Comparison of ENCODE assay signal across 8 cellular contexts in the genomic region with DNA sequence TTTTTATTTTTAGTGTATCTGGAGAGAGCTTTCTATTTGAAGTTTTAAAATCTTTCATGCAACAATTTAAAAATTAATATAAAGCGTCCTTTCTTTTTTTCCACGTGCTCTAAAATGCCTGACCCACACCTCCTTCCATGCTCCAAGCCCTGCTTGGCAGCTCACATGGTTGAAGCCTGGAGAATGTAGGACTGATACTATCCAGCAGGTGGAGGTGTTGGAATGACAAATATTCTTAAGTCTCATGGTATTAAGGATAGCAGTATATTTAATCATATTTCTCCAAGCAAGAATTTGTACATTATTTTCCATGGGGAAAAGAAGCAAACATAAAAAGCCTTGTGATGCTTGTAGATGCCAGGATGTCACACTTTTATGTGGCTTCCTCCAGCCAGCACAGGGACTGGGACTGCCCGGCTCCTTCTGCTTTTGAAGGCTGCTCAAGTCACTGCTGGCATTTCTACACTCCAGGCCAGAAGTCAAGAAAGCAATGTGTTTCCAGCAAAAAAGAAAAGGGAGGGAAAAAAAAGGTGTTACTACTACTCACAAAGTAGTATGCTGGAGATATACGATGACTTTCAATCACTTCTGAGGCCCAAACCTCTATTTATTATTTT. TPM values are rescaled to one million over a fixed set of nuclear protein-coding genes. Genes with fewer than 3 reads are reported as not detected.
DNase-seq lines count a peak whose midpoint lies in the region; ATAC-seq and TF ChIP-seq lines count a peak whose summit lies in the region.

No MANE protein-coding gene starts in this region.

- no peaks in the 10 kb centered on the region for H3K27me3 ChIP-seq in CD4-positive, alpha-beta memory T cell (ENCODE audit: insufficient read depth, low read length)

- no peak overlapping the region for H3K27ac ChIP-seq in CD4-positive, alpha-beta memory T cell (ENCODE audit: low read depth, low read length)

- H3K36me3 ChIP-seq in CD4-positive, alpha-beta memory T cell (ENCODE audit: insufficient read depth, low read length): peaks cover 59% of the 10 kb centered on the region

- peaks cover 78 to 88% of the 10 kb centered on the region in 2 donors for H3K36me3 Mint-ChIP-seq in CD4-positive, alpha-beta memory T cell
- peaks cover 66% of the 10 kb centered on the region for H3K36me3 Mint-ChIP-seq in activated CD4-positive, alpha-beta T cell treated with anti-CD3 and anti-CD28 coated beads, Interleukin-2, amount 10 ng/mL, durations not matched to agents 7 days and 5 days (ENCODE audit: low read depth)

- CTCF ChIA-PET in CD4-positive, alpha-beta memory T cell (lab: Charles Lee; ENCODE audit: partially characterized antibody): no interaction called here
- CTCF ChIA-PET in activated CD4-positive, alpha-beta T cell treated with anti-CD3 and anti-CD28 coated beads, Interleukin-2, amount 10 ng/mL, durations not matched to agents 7 days and 5 days (lab: Charles Lee): interaction anchor here (1.5 to 1.7 kb wide), 2 partner anchors 8 to 14 kb away, joined by 3 to 5 read pairs; no protein-coding TSS in a partner anchor

- no peak overlapping the region for H3K27ac Mint-ChIP-seq in CD4-positive, alpha-beta memory T cell
- no peak overlapping the region for H3K27ac Mint-ChIP-seq in activated CD4-positive, alpha-beta T cell treated with anti-CD3 and anti-CD28 coated beads, Interleukin-2, amount 10 ng/mL, durations not matched to agents 7 days and 5 days

- peak; percentile 41 for DNase-seq in NCI-H2107 treated with DMSO at 0.1 percent for 48 hours (lab: John Stamatoyannopoulos, UW; ENCODE audit: unreplicated experiment)
- DNase-seq in NCI-H2107 (lab: John Stamatoyannopoulos, UW): no peak
- DNase-seq in OCI-M1 (lab: John Stamatoyannopoulos, UW): peak; percentile 56
- peak; percentile 77 for DNase-seq in epithelial cell of esophagus (ENCODE audit: low read depth)
- peak; percentile 70 for DNase-seq in myocyte (ENCODE audit: low read depth)
- no peak for DNase-seq in CD4-positive, alpha-beta memory T cell
- DNase-seq in activated CD4-positive, alpha-beta T cell treated with anti-CD3 and anti-CD28 coated beads, Interleukin-2, amount 10 ng/mL, durations not matched to agents 7 days and 5 days: no peak

- no peaks in the 10 kb centered on the region for H3K9me3 Mint-ChIP-seq in CD4-positive, alpha-beta memory T cell
- no peaks in the 10 kb centered on the region for H3K9me3 Mint-ChIP-seq in activated CD4-positive, alpha-beta T cell treated with anti-CD3 and anti-CD28 coated beads, Interleukin-2, amount 10 ng/mL, durations not matched to agents 7 days and 5 days

- no peak overlapping the region for H3K4me3 ChIP-seq in epithelial cell of esophagus (ENCODE audit: low read length)
- H3K4me3 ChIP-seq in CD4-positive, alpha-beta memory T cell (ENCODE audit: low read length in 2 of 2): no peak overlapping the region

- no peaks in the 10 kb centered on the region for H3K4me1 ChIP-seq in CD4-positive, alpha-beta memory T cell (ENCODE audit: insufficient read depth, low read length)

- peak; percentile 61 for ATAC-seq in HG03159 (IDR thresholded peaks at IDR 0.05; ENCODE audit: unreplicated experiment)

- H3K27me3 Mint-ChIP-seq in CD4-positive, alpha-beta memory T cell: no peaks in the 10 kb centered on the region
- no peaks in the 10 kb centered on the region for H3K27me3 Mint-ChIP-seq in activated CD4-positive, alpha-beta T cell treated with anti-CD3 and anti-CD28 coated beads, Interleukin-2, amount 10 ng/mL, durations not matched to agents 7 days and 5 days

- no peaks in the 10 kb centered on the region for H3K9me3 ChIP-seq in CD4-positive, alpha-beta memory T cell (ENCODE audit: control insufficient read depth in 1 of 2, low read length in 2 of 2)

- H3K4me3 Mint-ChIP-seq in CD4-positive, alpha-beta memory T cell: no peak overlapping the region
- no peak overlapping the region for H3K4me3 Mint-ChIP-seq in activated CD4-positive, alpha-beta T cell treated with anti-CD3 and anti-CD28 coated beads, Interleukin-2, amount 10 ng/mL, durations not matched to agents 7 days and 5 days

- H3K4me1 Mint-ChIP-seq in CD4-positive, alpha-beta memory T cell: no peaks in the 10 kb centered on the region
- H3K4me1 Mint-ChIP-seq in activated CD4-positive, alpha-beta T cell treated with anti-CD3 and anti-CD28 coated beads, Interleukin-2, amount 10 ng/mL, durations not matched to agents 7 days and 5 days: no peaks in the 10 kb centered on the region

- intact Hi-C loops in CD4-positive, alpha-beta memory T cell (cut with micrococcal nuclease): loop anchor here (10.0 kb wide), 1 partner anchor 219 kb away; no protein-coding TSS in a partner anchor

- peak; percentile 75 for TF ChIP-seq CTCF in epithelial cell of esophagus (IDR thresholded peaks at IDR 0.05; ENCODE audit: insufficient read depth, low read depth, low read length, missing control alignments)

- POLR2A ChIA-PET in CD4-positive, alpha-beta memory T cell (lab: Charles Lee; ENCODE audit: partially characterized antibody): no interaction called here
- POLR2A ChIA-PET in activated CD4-positive, alpha-beta T cell treated with anti-CD3 and anti-CD28 coated beads, Interleukin-2, amount 10 ng/mL, durations not matched to agents 7 days and 5 days (lab: Charles Lee): no interaction called here

RNA-seq across cellular contexts. Expression of gene BZW2, which starts 49.7 kb away (rescaled TPM):
- 53.4 and 166 TPM in 2 replicates for total RNA-seq in myocyte
- polyA plus RNA-seq in myocyte (2012): 36.5 TPM
- total RNA-seq in CD4-positive, alpha-beta memory T cell: 10 to 100 TPM; 18.6 to 18.7 TPM
- 10 to 100 TPM; 48.4 to 58.7 TPM for polyA plus RNA-seq in CD4-positive, alpha-beta memory T cell
- 10 to 100 TPM; 51.3 to 61.2 TPM for total RNA-seq in activated CD4-positive, alpha-beta T cell treated with anti-CD3 and anti-CD28 coated beads, Interleukin-2, amount 10 ng/mL, durations not matched to agents 7 days and 5 days

RNA-seq across cellular contexts. Expression of gene ANKMY2, which starts 50.2 kb away (rescaled TPM):
- total RNA-seq in myocyte: 23.4 and 29.2 TPM in 2 replicates
- 15.3 TPM for polyA plus RNA-seq in myocyte (2012)
- 10 to 100 TPM; 13.6 to 20.3 TPM for total RNA-seq in CD4-positive, alpha-beta memory T cell
- polyA plus RNA-seq in CD4-positive, alpha-beta memory T cell: 10 to 100 TPM; 14.9 to 21.4 TPM
- 10 to 100 TPM in 1 of 2 experiments, 1 to 10 TPM in 1; 9.8 to 10.3 TPM for total RNA-seq in activated CD4-positive, alpha-beta T cell treated with anti-CD3 and anti-CD28 coated beads, Interleukin-2, amount 10 ng/mL, durations not matched to agents 7 days and 5 days

RNA-seq across cellular contexts. Expression of gene TSPAN13, which starts 57.8 kb away (rescaled TPM):
- 9.4 and 14.8 TPM in 2 replicates for total RNA-seq in myocyte
- polyA plus RNA-seq in myocyte (2012): 3.5 TPM
- total RNA-seq in CD4-positive, alpha-beta memory T cell: not detected
- polyA plus RNA-seq in CD4-positive, alpha-beta memory T cell: under 1 TPM; 0.11 to 0.42 TPM
- under 1 TPM; 0.31 to 0.50 TPM for total RNA-seq in activated CD4-positive, alpha-beta T cell treated with anti-CD3 and anti-CD28 coated beads, Interleukin-2, amount 10 ng/mL, durations not matched to agents 7 days and 5 days

Comparison
In these comparisons a context has a peak if more than half of its experiments do, and no peak if none do; other contexts are left out.
1. DNase-seq: peak in NCI-H2107 treated with DMSO at 0.1 percent for 48 hours (single experiment), OCI-M1 (single experiment), epithelial cell of esophagus (single experiment) and myocyte (single experiment); none in NCI-H2107 (single experiment), CD4-positive, alpha-beta memory T cell (0 of 5) and activated CD4-positive, alpha-beta T cell treated with anti-CD3 and anti-CD28 coated beads, Interleukin-2, amount 10 ng/mL, durations not matched to agents 7 days and 5 days (single experiment).